Comparison of ENCODE assay signal across 10 cellular contexts in the genomic region with DNA sequence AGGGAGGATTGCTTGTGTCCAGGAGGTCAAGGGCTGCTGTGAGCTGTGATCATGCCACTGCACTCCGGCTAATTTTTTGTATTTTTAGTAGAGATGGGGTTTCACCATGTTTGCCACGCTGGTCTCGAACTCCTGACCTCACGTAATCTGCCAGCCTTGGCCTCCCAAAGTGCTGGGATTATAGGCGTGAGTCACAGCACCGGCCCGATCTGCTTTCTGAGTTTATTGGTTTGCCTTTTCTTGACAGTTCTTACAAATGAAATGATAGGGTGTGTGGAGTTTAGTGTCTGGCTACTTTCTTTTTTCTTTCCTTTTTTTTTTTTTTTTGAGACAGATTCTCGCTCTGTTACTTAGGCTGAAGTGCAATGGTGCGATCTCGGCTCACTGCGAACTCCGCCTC. TPM values are rescaled to one million over a fixed set of nuclear protein-coding genes. Genes with fewer than 3 reads are reported as not detected.
A peak's percentile ranks its signal among the peaks of the same experiment; 100 is the strongest.
DNase-seq lines count a peak whose midpoint lies in the region; ATAC-seq and TF ChIP-seq lines count a peak whose summit lies in the region.
"Had no signal": no experiment of that assay in that cellular context is flagged by ENCODE, and none has a peak within 500 bp of the region (broad histone marks: within the 10 kb centered on the region; RNA-seq: fewer than 3 reads in every experiment).

No MANE protein-coding gene starts in this region.

- no peak overlapping the region for H2BK15ac ChIP-seq in neuronal stem cell (ENCODE audit: low read length)

- no peak overlapping the region; the same call in 1 of the 2 replicates for H3K4me3 ChIP-seq in MM.1S (ENCODE audit: low read length)
- H3K4me3 ChIP-seq in neuronal stem cell (ENCODE audit: low read length in 2 of 2): peak overlapping the region in 1 of 2 donors; percentile 57

- peaks cover 7% of the 10 kb centered on the region for H3K36me3 Mint-ChIP-seq in CD4-positive, alpha-beta T cell (ENCODE audit: low read depth)
- peaks cover 7% of the 10 kb centered on the region for H3K36me3 Mint-ChIP-seq in dendritic cell treated with granulocyte-macrophage colony-stimulating factor and Interleukin-4, amounts not matched to agents 40 ng/mL and 50 ng/mL, for 4 days (ENCODE audit: low read depth)

- H3K23ac ChIP-seq in neuronal stem cell (ENCODE audit: low read depth, low read length, poor library complexity): no peak overlapping the region

- DNase-seq in CD4-positive, alpha-beta T cell: no peak
- DNase-seq in MM.1S (no peak), neuronal stem cell (ENCODE audit: low spot score) (no peak), cortex of kidney (lab: John Stamatoyannopoulos, UW) (no peak), hippocampal formation (lab: John Stamatoyannopoulos, UW) (no peak)
- DNase-seq in stimulated activated CD4-positive, alpha-beta T cell treated with anti-CD3 and anti-CD28 coated beads, Interleukin-4, amount 100 ng/mL, for 24 hours: no peak
- DNase-seq: small intestine had no signal

- no peaks in the 10 kb centered on the region for H4K20me1 ChIP-seq in MM.1S (ENCODE audit: insufficient read depth, low read length)

- intact Hi-C loops in CD4-positive, alpha-beta T cell (cut with DNase I, micrococcal nuclease): no loop called here
- intact Hi-C loops in dendritic cell treated with granulocyte-macrophage colony-stimulating factor and Interleukin-4, amounts not matched to agents 40 ng/mL and 50 ng/mL, for 4 days (cut with micrococcal nuclease): loop anchor here (10.0 kb wide), 1 partner anchor 52 kb away; no protein-coding TSS in a partner anchor

- H4K91ac ChIP-seq in neuronal stem cell (ENCODE audit: low read depth, low read length, poor library complexity): no peak overlapping the region

- H3K79me1 ChIP-seq in neuronal stem cell (ENCODE audit: low read depth, low read length): peaks cover 3% of the 10 kb centered on the region

- CTCF ChIA-PET in CD4-positive, alpha-beta T cell (lab: Charles Lee): interaction anchor here (2.2 kb wide), 1 partner anchor 44 kb away, joined by 6 read pairs; no protein-coding TSS in a partner anchor

- H2BK12ac ChIP-seq in neuronal stem cell (ENCODE audit: low read length): no peak overlapping the region

- no peak overlapping the region for H4K8ac ChIP-seq in neuronal stem cell (ENCODE audit: low read depth, low read length)

- no peak overlapping the region for H3K14ac ChIP-seq in neuronal stem cell (ENCODE audit: low read length)

- H2BK5ac ChIP-seq in neuronal stem cell (ENCODE audit: low read length): no peak overlapping the region

- peak overlapping the region; percentile 73 for H3K4me3 Mint-ChIP-seq in CD4-positive, alpha-beta T cell
- peak overlapping the region; percentile 94 for H3K4me3 Mint-ChIP-seq in dendritic cell treated with granulocyte-macrophage colony-stimulating factor and Interleukin-4, amounts not matched to agents 40 ng/mL and 50 ng/mL, for 4 days

- 0 out of 2 replicates have a peak, but pooled peaks cover 3% of the 10 kb centered on the region for H3K4me1 ChIP-seq in MM.1S (ENCODE audit: low read length)
- peaks cover 6% of the 10 kb centered on the region in 2 donors for H3K4me1 ChIP-seq in neuronal stem cell (ENCODE audit: control insufficient read depth in 2 of 2, insufficient read depth in 1 of 2, low read depth in 1 of 2, low read length in 2 of 2)

- no peak overlapping the region for H3K18ac ChIP-seq in neuronal stem cell (ENCODE audit: low read length)

- H3K4ac ChIP-seq in neuronal stem cell (ENCODE audit: low read length): no peak overlapping the region

- no peaks in the 10 kb centered on the region for H3K36me3 ChIP-seq in MM.1S (replicated peaks; ENCODE audit: insufficient read depth, low read length)
- H3K36me3 ChIP-seq in neuronal stem cell (replicated peaks in 1 of 2; ENCODE audit: control insufficient read depth in 2 of 2, insufficient read depth in 2 of 2, low read length in 2 of 2): peaks cover 4 to 14% of the 10 kb centered on the region in 2 donors

- no peaks in the 10 kb centered on the region for H3F3A ChIP-seq in MM.1S (ENCODE audit: insufficient read depth, low read length)

- peaks cover 14% of the 10 kb centered on the region for H3K4me1 Mint-ChIP-seq in CD4-positive, alpha-beta T cell (ENCODE audit: low read depth)
- H3K4me1 Mint-ChIP-seq in dendritic cell treated with granulocyte-macrophage colony-stimulating factor and Interleukin-4, amounts not matched to agents 40 ng/mL and 50 ng/mL, for 4 days (ENCODE audit: low read depth): peaks cover 20% of the 10 kb centered on the region

- no peaks in the 10 kb centered on the region for H3K27me3 Mint-ChIP-seq in CD4-positive, alpha-beta T cell
- H3K27me3 Mint-ChIP-seq in dendritic cell treated with granulocyte-macrophage colony-stimulating factor and Interleukin-4, amounts not matched to agents 40 ng/mL and 50 ng/mL, for 4 days: no peaks in the 10 kb centered on the region

- H3K27ac Mint-ChIP-seq in CD4-positive, alpha-beta T cell: no peak overlapping the region
- H3K27ac Mint-ChIP-seq in dendritic cell treated with granulocyte-macrophage colony-stimulating factor and Interleukin-4, amounts not matched to agents 40 ng/mL and 50 ng/mL, for 4 days: no peak overlapping the region

- H2AFZ ChIP-seq in MM.1S (ENCODE audit: low read length): no peak overlapping the region
- peak overlapping the region; percentile 95 for H2AFZ ChIP-seq in neuronal stem cell (ENCODE audit: low read length)

- no peak for ATAC-seq in CD4-positive, alpha-beta T cell (ENCODE audit: poor library complexity)
- no peak for ATAC-seq in GM19397 (IDR thresholded peaks at IDR 0.05; ENCODE audit: unreplicated experiment)

- H3K4me2 ChIP-seq in MM.1S (ENCODE audit: low read depth, low read length) (peak overlapping the region; percentile 80; the same call in 1 of the 2 replicates), neuronal stem cell (ENCODE audit: insufficient read depth, low read length, poor library complexity, severe bottlenecking) (peak overlapping the region; percentile 75)

- H3K9me3 ChIP-seq in CD4-positive, alpha-beta T cell (ENCODE audit: control insufficient read depth, low read length): no peaks in the 10 kb centered on the region
- H3K9me3 ChIP-seq in MM.1S (replicated peaks; ENCODE audit: insufficient read depth, low read length) (no peaks in the 10 kb centered on the region), neuronal stem cell (replicated peaks in 1 of 2; ENCODE audit: control insufficient read depth in 2 of 2, insufficient read depth in 1 of 2, low read depth in 1 of 2, low read length in 2 of 2) (no peaks in the 10 kb centered on the region)
- H3K9me3 ChIP-seq: adrenal gland had no signal

- no CpG with 5 or more reads among the region's 12 CpGs for WGBS in neuronal stem cell (ENCODE audit: extremely low coverage in 2 of 2, insufficient read length in 2 of 2, insufficient replicate concordance in 1 of 2), 2 donors

- no peak for TF ChIP-seq CTCF in CD4-positive, alpha-beta T cell (IDR thresholded peaks at IDR 0.05)
- no peak for TF ChIP-seq CTCF in MM.1S (IDR thresholded peaks at IDR 0.05; ENCODE audit: low read length)

- no peak overlapping the region for H2BK120ac ChIP-seq in neuronal stem cell (ENCODE audit: low read depth, low read length)

- H3K9ac ChIP-seq in MM.1S (ENCODE audit: low read length) (no peak overlapping the region), neuronal stem cell (ENCODE audit: low read depth, low read length, poor library complexity) (no peak overlapping the region)

- H3K27me3 ChIP-seq in CD4-positive, alpha-beta T cell (ENCODE audit: control insufficient read depth, insufficient read depth, low read length): no peaks in the 10 kb centered on the region
- no peaks in the 10 kb centered on the region for H3K27me3 ChIP-seq in MM.1S (replicated peaks; ENCODE audit: insufficient read depth, low read length)
- H3K27me3 ChIP-seq in neuronal stem cell (ENCODE audit: control insufficient read depth in 3 of 3, insufficient read depth in 3 of 3, low read depth in 1 of 3, low read length in 3 of 3): no peaks in the 10 kb centered on the region
- H3K27me3 ChIP-seq: adrenal gland had no signal

- peaks cover 4% of the 10 kb centered on the region; the same call in 1 of the 2 replicates for H3K79me2 ChIP-seq in MM.1S (ENCODE audit: low read length)

- no peak overlapping the region for H3K27ac ChIP-seq in CD4-positive, alpha-beta T cell (ENCODE audit: low read depth, low read length)
- no peak overlapping the region for H3K27ac ChIP-seq in MM.1S (ENCODE audit: low read length)
- H3K27ac ChIP-seq in neuronal stem cell (replicated peaks; ENCODE audit: low read length): no peak overlapping the region

- no peak overlapping the region for H2AK5ac ChIP-seq in neuronal stem cell (ENCODE audit: low read depth, low read length)

- no peaks in the 10 kb centered on the region for H3K9me2 ChIP-seq in MM.1S (replicated peaks; ENCODE audit: insufficient read depth, low read length)

- POLR2A ChIA-PET in CD4-positive, alpha-beta T cell (lab: Charles Lee): interaction anchor here (0.6 to 1.9 kb wide), 4 partner anchors 46 to 163 kb away, joined by 3 to 11 read pairs (median 3); partner anchors contain the start of gene SMIM7

- H3K9me3 Mint-ChIP-seq in CD4-positive, alpha-beta T cell: no peaks in the 10 kb centered on the region
- H3K9me3 Mint-ChIP-seq in dendritic cell treated with granulocyte-macrophage colony-stimulating factor and Interleukin-4, amounts not matched to agents 40 ng/mL and 50 ng/mL, for 4 days: no peaks in the 10 kb centered on the region

RNA-seq across cellular contexts. Expression of gene C19orf44, which starts 0.8 kb away (rescaled TPM):
- total RNA-seq in CD4-positive, alpha-beta T cell: 1 to 10 TPM in 1 of 2 experiments, under 1 TPM in 1; 0.78 to 1.0 TPM
- polyA plus RNA-seq in neuronal stem cell (2013, experiment 1 of 2): 4.7 TPM
- 4.7 TPM for polyA plus RNA-seq in neuronal stem cell (2013, experiment 2 of 2)

RNA-seq across cellular contexts. Expression of gene CALR3, which starts 1.1 kb away (rescaled TPM):
- not detected for total RNA-seq in CD4-positive, alpha-beta T cell
- 0.07 TPM for polyA plus RNA-seq in neuronal stem cell (2013, experiment 1 of 2)
- 0.07 TPM for polyA plus RNA-seq in neuronal stem cell (2013, experiment 2 of 2)
- polyA plus RNA-seq: small intestine had no signal

RNA-seq across cellular contexts. Expression of gene EPS15L1, which starts 25.3 kb away (rescaled TPM):
- total RNA-seq in CD4-positive, alpha-beta T cell: 10 to 100 TPM; 24.6 to 26.5 TPM
- 26.7 TPM for polyA plus RNA-seq in neuronal stem cell (2013, experiment 1 of 2)
- 25.4 TPM for polyA plus RNA-seq in neuronal stem cell (2013, experiment 2 of 2)

RNA-seq across cellular contexts. Expression of gene CHERP, which starts 45.2 kb away (rescaled TPM):
- 10 to 100 TPM; 47.1 to 48.2 TPM for total RNA-seq in CD4-positive, alpha-beta T cell
- 40.7 TPM for polyA plus RNA-seq in neuronal stem cell (2013, experiment 1 of 2)
- 40.6 TPM for polyA plus RNA-seq in neuronal stem cell (2013, experiment 2 of 2)
